Comparison of ENCODE assay signal across 27 cellular contexts in genomic region chr13:77786888-77787287, GRCh38.
"Had no signal": no experiment of that assay in that cellular context is flagged by ENCODE, and none has a peak within 500 bp of the region (broad histone marks: within the 10 kb centered on the region; RNA-seq: fewer than 3 reads in every experiment).

No MANE protein-coding gene starts in this region.

- H3K27ac Mint-ChIP-seq: activated CD4-positive, alpha-beta memory T cell treated with anti-CD3 and anti-CD28 coated beads, Interleukin-2, amount 10 ng/mL, durations not matched to agents 7 days and 5 days; activated CD4-positive, alpha-beta T cell treated with anti-CD3 and anti-CD28 coated beads for 36 hours; activated CD4-positive, alpha-beta T cell treated with anti-CD3 and anti-CD28 coated beads, Interleukin-2, amount 10 ng/mL, durations not matched to agents 24 days and 14 days; activated naive CD4-positive, alpha-beta T cell treated with anti-CD3 and anti-CD28 coated beads, Interleukin-2, amount 10 ng/mL, durations not matched to agents 7 days and 5 days; activated naive CD4-positive, alpha-beta T cell treated with anti-CD3 and anti-CD28 coated beads, Interleukin-2, amount 50 U/mL, for 72 hours; activated naive CD8-positive, alpha-beta T cell treated with anti-CD3 and anti-CD28 coated beads, Interleukin-2, amount 10 ng/mL, durations not matched to agents 7 days and 5 days; activated T-cell treated with anti-CD3 and anti-CD28 coated beads, Interleukin-2, amount 50 U/mL, for 24 hours; activated T-cell treated with anti-CD3 and anti-CD28 coated beads, Interleukin-2, amount 50 U/mL, for 72 hours had no signal

- H3K4me3 ChIP-seq: ascending aorta, breast epithelium, cardiac muscle cell, colonic mucosa had no signal

- ATAC-seq: activated CD4-positive, alpha-beta T cell treated with anti-CD3 and anti-CD28 coated beads for 36 hours; activated naive CD4-positive, alpha-beta T cell treated with anti-CD3 and anti-CD28 coated beads, Interleukin-2, amount 50 U/mL, for 72 hours; activated T-cell treated with anti-CD3 and anti-CD28 coated beads, Interleukin-2, amount 50 U/mL, for 72 hours; esophagus mucosa had no signal

- H3K27ac ChIP-seq: ascending aorta, breast epithelium, cardiac muscle cell, colonic mucosa had no signal

- H3K4me1 Mint-ChIP-seq: activated CD4-positive, alpha-beta memory T cell treated with anti-CD3 and anti-CD28 coated beads, Interleukin-2, amount 10 ng/mL, durations not matched to agents 7 days and 5 days; activated CD4-positive, alpha-beta T cell treated with anti-CD3 and anti-CD28 coated beads for 36 hours; activated CD4-positive, alpha-beta T cell treated with anti-CD3 and anti-CD28 coated beads, Interleukin-2, amount 10 ng/mL, durations not matched to agents 24 days and 14 days; activated naive CD4-positive, alpha-beta T cell treated with anti-CD3 and anti-CD28 coated beads, Interleukin-2, amount 10 ng/mL, durations not matched to agents 7 days and 5 days; activated naive CD8-positive, alpha-beta T cell treated with anti-CD3 and anti-CD28 coated beads, Interleukin-2, amount 10 ng/mL, durations not matched to agents 7 days and 5 days had no signal

- H3K27me3 Mint-ChIP-seq: activated CD4-positive, alpha-beta memory T cell treated with anti-CD3 and anti-CD28 coated beads, Interleukin-2, amount 10 ng/mL, durations not matched to agents 7 days and 5 days; activated CD4-positive, alpha-beta T cell treated with anti-CD3 and anti-CD28 coated beads for 36 hours; activated CD4-positive, alpha-beta T cell treated with anti-CD3 and anti-CD28 coated beads, Interleukin-2, amount 10 ng/mL, durations not matched to agents 24 days and 14 days; activated naive CD8-positive, alpha-beta T cell treated with anti-CD3 and anti-CD28 coated beads, Interleukin-2, amount 10 ng/mL, durations not matched to agents 7 days and 5 days had no signal

- H3K36me3 Mint-ChIP-seq: activated naive CD4-positive, alpha-beta T cell treated with anti-CD3 and anti-CD28 coated beads, Interleukin-2, amount 10 ng/mL, durations not matched to agents 7 days and 5 days; activated naive CD8-positive, alpha-beta T cell treated with anti-CD3 and anti-CD28 coated beads, Interleukin-2, amount 10 ng/mL, durations not matched to agents 7 days and 5 days had no signal

- H3K4me3 Mint-ChIP-seq: activated CD4-positive, alpha-beta memory T cell treated with anti-CD3 and anti-CD28 coated beads, Interleukin-2, amount 10 ng/mL, durations not matched to agents 7 days and 5 days; activated CD4-positive, alpha-beta T cell treated with anti-CD3 and anti-CD28 coated beads for 36 hours; activated CD4-positive, alpha-beta T cell treated with anti-CD3 and anti-CD28 coated beads, Interleukin-2, amount 10 ng/mL, durations not matched to agents 24 days and 14 days; activated naive CD4-positive, alpha-beta T cell treated with anti-CD3 and anti-CD28 coated beads, Interleukin-2, amount 10 ng/mL, durations not matched to agents 7 days and 5 days; activated naive CD8-positive, alpha-beta T cell treated with anti-CD3 and anti-CD28 coated beads, Interleukin-2, amount 10 ng/mL, durations not matched to agents 7 days and 5 days; activated T-cell treated with anti-CD3 and anti-CD28 coated beads, Interleukin-2, amount 50 U/mL, for 24 hours; activated T-cell treated with anti-CD3 and anti-CD28 coated beads, Interleukin-2, amount 50 U/mL, for 72 hours; brain had no signal

- H3K9me3 ChIP-seq: colonic mucosa had no signal

- DNase-seq: activated CD4-positive, alpha-beta memory T cell treated with anti-CD3 and anti-CD28 coated beads, Interleukin-2, amount 10 ng/mL, durations not matched to agents 7 days and 5 days; activated CD4-positive, alpha-beta T cell treated with anti-CD3 and anti-CD28 coated beads for 36 hours; activated CD4-positive, alpha-beta T cell treated with anti-CD3 and anti-CD28 coated beads, Interleukin-2, amount 10 ng/mL, durations not matched to agents 24 days and 14 days; activated CD4-positive, alpha-beta T cell treated with anti-CD3 and anti-CD28 coated beads, Interleukin-2, amount 50 U/mL, for 4 hours; activated CD4-positive, CD25-positive, alpha-beta regulatory T cell; activated CD4-positive, CD25-positive, alpha-beta regulatory T cell treated with anti-CD3 and anti-CD28 coated beads, Interleukin-2, amount 50 U/mL, for 72 hours; activated CD8-positive, alpha-beta memory T cell treated with anti-CD3 and anti-CD28 coated beads, Interleukin-2, amount 50 U/mL, for 48 hours; activated gamma-delta T cell; activated naive CD4-positive, alpha-beta T cell; activated naive CD4-positive, alpha-beta T cell treated with anti-CD3 and anti-CD28 coated beads, Interleukin-2, amount 10 ng/mL, durations not matched to agents 7 days and 5 days; activated naive CD8-positive, alpha-beta T cell treated with anti-CD3 and anti-CD28 coated beads, Interleukin-2, amount 10 ng/mL, durations not matched to agents 7 days and 5 days; activated T-cell treated with anti-CD3 and anti-CD28 coated beads for 4 hours; activated T-cell treated with anti-CD3 and anti-CD28 coated beads, Interleukin-2, amount 50 U/mL, for 24 hours; activated T-cell treated with anti-CD3 and anti-CD28 coated beads, Interleukin-2, amount 50 U/mL, for 72 hours; central memory CD4-positive, alpha-beta T cell; cerebellar nuclear complex; colonic mucosa; effector CD8-positive, alpha-beta T cell; foreskin fibroblast; head of caudate nucleus; T-helper 2 cell had no signal

- H3K27me3 ChIP-seq: ascending aorta, breast epithelium, cardiac muscle cell, colonic mucosa had no signal

- H3K4me1 ChIP-seq: ascending aorta, breast epithelium, colonic mucosa had no signal

- H3K36me3 ChIP-seq: ascending aorta, breast epithelium, cardiac muscle cell, colonic mucosa had no signal
